ENCODE assay signal across 30 cellular contexts in genomic region chr6:72757048-72757447, GRCh38.
"Had no signal": no experiment of that assay in that cellular context is flagged by ENCODE, and none has a peak within 500 bp of the region (broad histone marks: within the 10 kb centered on the region; RNA-seq: fewer than 3 reads in every experiment).

No MANE protein-coding gene starts in this region.

- H3K36me3 ChIP-seq: brain microvascular endothelial cell, heart left ventricle, WERI-Rb-1 had no signal

- H3K27me3 ChIP-seq: brain microvascular endothelial cell, heart left ventricle had no signal

- FAIRE-seq: astrocyte, bronchial epithelial cell, colon, endometrium, endothelial cell of umbilical vein had no signal

- H3K4me3 ChIP-seq: heart left ventricle had no signal

- H3K27ac ChIP-seq: brain microvascular endothelial cell, heart left ventricle, WERI-Rb-1 had no signal

- DNase-seq: activated B cell treated with CpG ODN at 0.5 μM for 24 hours; activated CD4-positive, alpha-beta T cell treated with anti-CD3 and anti-CD28 coated beads for 48 hours; activated CD4-positive, alpha-beta T cell treated with anti-CD3 and anti-CD28 coated beads, Interleukin-2, amount 50 U/mL, for 1 hour; activated CD4-positive, alpha-beta T cell treated with anti-CD3 and anti-CD28 coated beads, Interleukin-2, amount 50 U/mL, for 48 hours; activated CD8-positive, alpha-beta memory T cell treated with anti-CD3 and anti-CD28 coated beads for 24 hours; activated CD8-positive, alpha-beta T cell treated with anti-CD3 and anti-CD28 coated beads for 36 hours; activated effector memory CD4-positive, alpha-beta T cell treated with Interleukin-2 at 50 U/mL for 16 hours; activated gamma-delta T cell treated with Interleukin-2 at 50 U/mL for 16 hours; activated naive CD4-positive, alpha-beta T cell treated with anti-CD3 and anti-CD28 coated beads, Interleukin-2, amount 50 U/mL, for 16 hours; activated naive CD4-positive, alpha-beta T cell treated with Interleukin-2 at 50 U/mL for 16 hours; activated T-cell treated with anti-CD3 and anti-CD28 coated beads, Interleukin-2, amount 50 U/mL, for 4 hours; amniotic stem cell; anterior cingulate cortex; brain microvascular endothelial cell; caudate nucleus; cortex of kidney; dermis blood vessel endothelial cell; effector CD4-positive, alpha-beta T cell; foreskin fibroblast; glutamatergic neuron; heart left ventricle; T-helper 1 cell; T-helper 17 cell; T1000; WERI-Rb-1 had no signal

- H3K9me3 ChIP-seq: heart left ventricle had no signal
